10 cellular contexts compared by ENCODE assay signal in genomic region chr1:207873055-207873890, GRCh38. TPM values are rescaled to one million over a fixed set of nuclear protein-coding genes. Genes with fewer than 3 reads are reported as not detected.
DNase-seq lines count a peak whose midpoint lies in the region; ATAC-seq and TF ChIP-seq lines count a peak whose summit lies in the region.
"Had no signal": no experiment of that assay in that cellular context is flagged by ENCODE, and none has a peak within 500 bp of the region (broad histone marks: within the 10 kb centered on the region; RNA-seq: fewer than 3 reads in every experiment).

No MANE protein-coding gene starts in this region.

- peaks cover 4% of the 10 kb centered on the region for H3K9me3 Mint-ChIP-seq in activated CD4-positive, alpha-beta T cell treated with anti-CD3 and anti-CD28 coated beads, Interleukin-2, amount 10 ng/mL, durations not matched to agents 24 days and 14 days
- H3K9me3 Mint-ChIP-seq in central memory CD8-positive, alpha-beta T cell, result no peaks in the 10 kb centered on the region

- no peaks in the 10 kb centered on the region for H3K36me3 Mint-ChIP-seq in activated CD4-positive, alpha-beta T cell treated with anti-CD3 and anti-CD28 coated beads, Interleukin-2, amount 10 ng/mL, durations not matched to agents 24 days and 14 days (ENCODE audit: low read depth)
- H3K36me3 Mint-ChIP-seq in central memory CD8-positive, alpha-beta T cell (ENCODE audit: insufficient read depth), result peaks cover 3% of the 10 kb centered on the region

- no peak overlapping the region for H3K4me3 ChIP-seq in SJCRH30
- no peak overlapping the region for H3K4me3 ChIP-seq in suprapubic skin
- no peak overlapping the region for H3K4me3 ChIP-seq in transverse colon

- intact Hi-C loops in activated CD4-positive, alpha-beta T cell treated with anti-CD3 and anti-CD28 coated beads, Interleukin-2, amount 10 ng/mL, durations not matched to agents 24 days and 14 days (cut with micrococcal nuclease), result loop anchor here (1.0 kb wide), 1 partner anchor 10 kb away; no protein-coding TSS in a partner anchor
- intact Hi-C loops in transverse colon (cut with DNase I; ENCODE audit: low total_unique reads), result no loop called here

- TF ChIP-seq POLR2A in suprapubic skin (IDR thresholded peaks at IDR 0.05) (no peak), transverse colon (IDR thresholded peaks at IDR 0.05) (no peak)

- peaks cover 5% of the 10 kb centered on the region; the same call in 1 of the 2 replicates for H3K27me3 ChIP-seq in SJCRH30
- H3K27me3 ChIP-seq in suprapubic skin, result no peaks in the 10 kb centered on the region
- H3K27me3 ChIP-seq in transverse colon, result no peaks in the 10 kb centered on the region

- H3K4me1 Mint-ChIP-seq in activated CD4-positive, alpha-beta T cell treated with anti-CD3 and anti-CD28 coated beads, Interleukin-2, amount 10 ng/mL, durations not matched to agents 24 days and 14 days, result peaks cover 58% of the 10 kb centered on the region
- H3K4me1 Mint-ChIP-seq in central memory CD8-positive, alpha-beta T cell, result peaks cover 61% of the 10 kb centered on the region

- TF ChIP-seq CTCF in suprapubic skin (IDR thresholded peaks at IDR 0.05), result no peak
- no peak for TF ChIP-seq CTCF in transverse colon (IDR thresholded peaks at IDR 0.05)

- H3K36me3 ChIP-seq in SJCRH30 (no peaks in the 10 kb centered on the region), suprapubic skin (no peaks in the 10 kb centered on the region), transverse colon (no peaks in the 10 kb centered on the region)

- no peak overlapping the region for H3K27ac ChIP-seq in SJCRH30
- peak overlapping the region; percentile 16 for H3K27ac ChIP-seq in suprapubic skin
- H3K27ac ChIP-seq in transverse colon, result peak overlapping the region in 2 of 4 donors; percentile 29 to 30

- H3K4me1 ChIP-seq in SJCRH30 (peaks cover 5% of the 10 kb centered on the region; the same call in 1 of the 2 replicates), suprapubic skin (peaks cover 47% of the 10 kb centered on the region), transverse colon (peaks cover 7 to 30% (median 13%) of the 10 kb centered on the region in 4 donors)

- H3K27me3 Mint-ChIP-seq in activated CD4-positive, alpha-beta T cell treated with anti-CD3 and anti-CD28 coated beads, Interleukin-2, amount 10 ng/mL, durations not matched to agents 24 days and 14 days, result no peaks in the 10 kb centered on the region
- H3K27me3 Mint-ChIP-seq in central memory CD8-positive, alpha-beta T cell, result no peaks in the 10 kb centered on the region

- TF ChIP-seq EP300 in suprapubic skin (IDR thresholded peaks at IDR 0.05) (no peak), transverse colon (IDR thresholded peaks at IDR 0.05; ENCODE audit: low read depth) (no peak)

- ATAC-seq in central memory CD8-positive, alpha-beta T cell (replicated peaks; ENCODE audit: extremely low read depth, poor library complexity, severe bottlenecking), result peak; percentile 34

- H3K9me3 ChIP-seq in SJCRH30 (replicated peaks) (no peaks in the 10 kb centered on the region), suprapubic skin (no peaks in the 10 kb centered on the region), transverse colon (no peaks in the 10 kb centered on the region)

- peak overlapping the region; percentile 75 for H3K4me3 Mint-ChIP-seq in activated CD4-positive, alpha-beta T cell treated with anti-CD3 and anti-CD28 coated beads, Interleukin-2, amount 10 ng/mL, durations not matched to agents 24 days and 14 days
- H3K4me3 Mint-ChIP-seq in central memory CD8-positive, alpha-beta T cell, result peak overlapping the region; percentile 66

- WGBS in suprapubic skin, result 27% methylated on average over 8 of the region's 8 CpGs
- 22 to 43% methylated on average over 5 to 8 of the region's 8 CpGs for WGBS in transverse colon (ENCODE audit: low coverage in 1 of 2), 2 donors

- in situ Hi-C loops in transverse colon (cut with MboI; ENCODE audit: low pct_ligation_motif_present in 1 of 4, low pct_unique_long_range_greater_than_20kb in 1 of 4, low sequenced_read_pairs in 3 of 4), result loop anchor here in 1 of 4 donors (10.0 kb wide), 1 partner anchor 48 kb away; no protein-coding TSS in a partner anchor

- H3K27ac Mint-ChIP-seq in activated CD4-positive, alpha-beta T cell treated with anti-CD3 and anti-CD28 coated beads, Interleukin-2, amount 10 ng/mL, durations not matched to agents 24 days and 14 days, result peak overlapping the region; percentile 94
- peak overlapping the region; percentile 77 for H3K27ac Mint-ChIP-seq in central memory CD8-positive, alpha-beta T cell (ENCODE audit: low read depth)

- peak; percentile 83 for DNase-seq in activated CD4-positive, alpha-beta T cell treated with anti-CD3 and anti-CD28 coated beads, Interleukin-2, amount 10 ng/mL, durations not matched to agents 24 days and 14 days
- no peak for DNase-seq in activated CD4-positive, alpha-beta T cell treated with anti-CD3 and anti-CD28 coated beads, Interleukin-2, amount 50 U/mL, for 4 hours
- DNase-seq in SJCRH30, result peak; percentile 46 to 72
- DNase-seq in central memory CD8-positive, alpha-beta T cell (ENCODE audit: low spot score in 2 of 2), result no peak
- DNase-seq in suprapubic skin (ENCODE audit: low spot score in 2 of 2), result no peak
- no peak for DNase-seq in epidermal melanocyte (ENCODE audit: insufficient read length, low spot score)
- no peak for DNase-seq in DMS153 treated with DMSO at 0.1 percent for 48 hours (lab: John Stamatoyannopoulos, UW; ENCODE audit: unreplicated experiment)
- no peak for DNase-seq in transverse colon
- DNase-seq: glutamatergic neuron, NCI-H1048 had no signal

RNA-seq across cellular contexts. Expression of gene CD34, which starts 37.7 kb away (rescaled TPM):
- not detected in 2 replicates for total RNA-seq in activated CD4-positive, alpha-beta T cell treated with anti-CD3 and anti-CD28 coated beads, Interleukin-2, amount 10 ng/mL, durations not matched to agents 24 days and 14 days
- total RNA-seq in SJCRH30 (2014; rRNA removed; shearing (Covaris generic)), result 0.36 and 0.43 TPM in 2 replicates
- total RNA-seq in suprapubic skin, result 10 to 100 TPM; 11.1 to 31.1 (median 17.1) TPM
- total RNA-seq in transverse colon, result 10 to 100 TPM in 2 of 4 donors, 1 to 10 TPM in 2; 7.5 to 85.2 (median 9.7) TPM

Comparison
In these comparisons a context has a peak if more than half of its experiments do, and no peak if none do; other contexts are left out.
1. DNase-seq: peak in activated CD4-positive, alpha-beta T cell treated with anti-CD3 and anti-CD28 coated beads, Interleukin-2, amount 10 ng/mL, durations not matched to agents 24 days and 14 days (single experiment) and SJCRH30 (2 of 2); none in activated CD4-positive, alpha-beta T cell treated with anti-CD3 and anti-CD28 coated beads, Interleukin-2, amount 50 U/mL, for 4 hours (0 of 2), central memory CD8-positive, alpha-beta T cell (0 of 2), suprapubic skin (0 of 2), epidermal melanocyte (single experiment), DMS153 treated with DMSO at 0.1 percent for 48 hours (single experiment) and transverse colon (single experiment).